ENCODE assay signal across 8 cellular contexts in the genomic region with DNA sequence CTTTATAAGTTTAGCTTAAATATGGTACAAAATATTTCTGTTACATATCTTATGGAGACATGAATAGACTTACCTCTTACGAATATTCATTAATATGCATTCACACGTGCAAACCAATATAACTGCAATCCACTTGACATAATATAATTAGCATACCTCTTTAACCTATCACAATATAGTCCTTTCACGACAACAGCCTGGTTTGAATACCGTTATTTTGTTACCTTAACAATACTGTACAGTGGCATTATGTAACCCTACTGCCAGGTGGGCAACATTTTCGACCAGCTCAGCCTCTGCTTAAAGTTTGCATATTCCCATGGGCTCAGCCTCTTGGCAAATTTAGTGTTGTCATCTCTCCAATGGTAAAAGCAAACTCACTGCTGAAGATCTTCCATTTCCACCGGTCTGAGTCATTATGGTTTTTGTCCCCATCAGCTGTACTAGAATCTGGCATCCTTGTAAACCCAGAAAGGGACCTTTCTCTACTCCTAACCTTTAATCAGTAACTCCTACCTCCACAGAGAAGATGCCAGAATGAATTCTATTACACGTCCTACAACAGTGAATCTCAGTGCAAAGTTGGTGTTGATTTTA. TPM values are rescaled to one million over a fixed set of nuclear protein-coding genes. Genes with fewer than 3 reads are reported as not detected.
DNase-seq lines count a peak whose midpoint lies in the region; ATAC-seq and TF ChIP-seq lines count a peak whose summit lies in the region.

No MANE protein-coding gene starts in this region.

- H3K9ac ChIP-seq in HUES48 (ENCODE audit: low read depth, low read length) = no peak overlapping the region

- CTCF ChIA-PET in CD8-positive, alpha-beta T cell (lab: Charles Lee) = interaction anchor here (0.7 to 12.2 kb wide), 26 partner anchors 8 to 240 kb away, joined by 3 to 262 read pairs (median 8); partner anchors contain the start of gene ZNF652

- H3K27ac ChIP-seq in CD8-positive, alpha-beta T cell (ENCODE audit: low read depth, low read length) = no peak overlapping the region
- peak overlapping the region; percentile 4 for H3K27ac ChIP-seq in HUES48 (ENCODE audit: low read depth, low read length)
- peak overlapping the region; percentile 84 for H3K27ac ChIP-seq in angular gyrus (ENCODE audit: low read depth, low read length)

- no peaks in the 10 kb centered on the region for H3K27me3 Mint-ChIP-seq in CD8-positive, alpha-beta T cell (ENCODE audit: low read depth)
- H3K27me3 Mint-ChIP-seq in naive B cell = no peaks in the 10 kb centered on the region

- intact Hi-C loops in CD8-positive, alpha-beta T cell (cut with DNase I, micrococcal nuclease) = loop anchor here (1.0 to 2.0 kb wide), 5 partner anchors 27 to 241 kb away; no protein-coding TSS in a partner anchor
- intact Hi-C loops in mucosa of descending colon (cut with DNase I, micrococcal nuclease) = loop anchor here (2.0 to 10.0 kb wide), 3 partner anchors 79 to 239 kb away; no protein-coding TSS in a partner anchor

- peaks cover 10% of the 10 kb centered on the region for H3K4me1 ChIP-seq in CD8-positive, alpha-beta T cell (ENCODE audit: insufficient read depth, low read length)
- H3K4me1 ChIP-seq in HUES48 (ENCODE audit: control insufficient read depth, insufficient read depth, low read length) (no peaks in the 10 kb centered on the region; the same call in 1 of the 2 replicates), mucosa of descending colon (ENCODE audit: low read depth) (peaks cover 6% of the 10 kb centered on the region)

- peak overlapping the region; percentile 84 for H3K27ac Mint-ChIP-seq in CD8-positive, alpha-beta T cell
- H3K27ac Mint-ChIP-seq in naive B cell = peak overlapping the region in 3 of 6 donors; percentile 78 to 91 (median 89)

- peaks cover 25% of the 10 kb centered on the region for H3K4me1 Mint-ChIP-seq in CD8-positive, alpha-beta T cell (ENCODE audit: low read depth)
- peaks cover 27 to 42% (median 40%) of the 10 kb centered on the region in 3 donors for H3K4me1 Mint-ChIP-seq in naive B cell

- no peaks in the 10 kb centered on the region for H3K27me3 ChIP-seq in CD8-positive, alpha-beta T cell (ENCODE audit: insufficient read depth, low read length)
- no peaks in the 10 kb centered on the region for H3K27me3 ChIP-seq in HUES48 (ENCODE audit: control insufficient read depth, insufficient read depth, low read length)

- H3K9me3 ChIP-seq in CD8-positive, alpha-beta T cell (ENCODE audit: low read length) = no peaks in the 10 kb centered on the region
- H3K9me3 ChIP-seq in HUES48 (ENCODE audit: control insufficient read depth, insufficient read depth, low read length) = no peaks in the 10 kb centered on the region
- H3K9me3 ChIP-seq in mucosa of descending colon = no peaks in the 10 kb centered on the region

- POLR2A ChIA-PET in CD8-positive, alpha-beta T cell (lab: Charles Lee) = interaction anchor here (1.0 to 1.5 kb wide), 4 partner anchors 21 to 73 kb away, joined by 3 to 4 read pairs (median 3); no protein-coding TSS in a partner anchor

- peak overlapping the region; percentile 69 for H3K4me3 Mint-ChIP-seq in CD8-positive, alpha-beta T cell
- peak overlapping the region in 6 of 8 donors; percentile 39 to 92 (median 84) for H3K4me3 Mint-ChIP-seq in naive B cell

- H3K9me3 Mint-ChIP-seq in CD8-positive, alpha-beta T cell = no peaks in the 10 kb centered on the region
- no peaks in the 10 kb centered on the region for H3K9me3 Mint-ChIP-seq in naive B cell

- no peak for DNase-seq in CD8-positive, alpha-beta T cell
- DNase-seq in naive B cell = no peak
- DNase-seq in mucosa of descending colon = no peak
- no peak for DNase-seq in SIG-M5 treated with dmso at 0.1 percent for 504 hours (lab: John Stamatoyannopoulos, UW; ENCODE audit: unreplicated experiment)
- DNase-seq in NCI-H69 (lab: John Stamatoyannopoulos, UW) = no peak
- no peak for DNase-seq in amniotic stem cell (lab: John Stamatoyannopoulos, UW)

- H3K36me3 ChIP-seq in CD8-positive, alpha-beta T cell (ENCODE audit: insufficient read depth, low read length) = peaks cover 8% of the 10 kb centered on the region
- H3K36me3 ChIP-seq in HUES48 (ENCODE audit: control insufficient read depth, insufficient read depth, low read length) (peaks cover 25% of the 10 kb centered on the region), mucosa of descending colon (ENCODE audit: low read depth) (no peaks in the 10 kb centered on the region)

- ATAC-seq in CD8-positive, alpha-beta T cell = no peak
- peak in 1 of 2 donors; percentile 26 for ATAC-seq in naive B cell (ENCODE audit: low read depth in 2 of 2)
- ATAC-seq in mucosa of descending colon = no peak

- TF ChIP-seq CTCF in CD8-positive, alpha-beta T cell (IDR thresholded peaks at IDR 0.05) = no peak
- no peak for TF ChIP-seq CTCF in mucosa of descending colon (IDR thresholded peaks at IDR 0.05)

- no peak overlapping the region for H3K4me3 ChIP-seq in CD8-positive, alpha-beta T cell (ENCODE audit: low read depth, low read length)
- H3K4me3 ChIP-seq in HUES48 (ENCODE audit: low read depth, low read length) (no peak overlapping the region), mucosa of descending colon (no peak overlapping the region)

- H3K36me3 Mint-ChIP-seq in CD8-positive, alpha-beta T cell = peaks cover 38% of the 10 kb centered on the region
- H3K36me3 Mint-ChIP-seq in naive B cell = peaks cover 0 to 7% of the 10 kb centered on the region in 2 donors

RNA-seq across cellular contexts. Expression of gene ZNF652, which starts 46.0 kb away (rescaled TPM):
- total RNA-seq in CD8-positive, alpha-beta T cell = 10 to 100 TPM; 28.1 to 28.6 TPM
- 10 to 100 TPM; 16.9 to 38.2 (median 33.7) TPM for polyA plus RNA-seq in naive B cell (ENCODE audit: low read depth in 6 of 6)
- 100 to 1,000 TPM in 1 of 3 donors, 10 to 100 TPM in 2; 44.4 to 117 (median 46.9) TPM for total RNA-seq in mucosa of descending colon
